Comparison of ENCODE assay signal across 8 cellular contexts in the genomic region with DNA sequence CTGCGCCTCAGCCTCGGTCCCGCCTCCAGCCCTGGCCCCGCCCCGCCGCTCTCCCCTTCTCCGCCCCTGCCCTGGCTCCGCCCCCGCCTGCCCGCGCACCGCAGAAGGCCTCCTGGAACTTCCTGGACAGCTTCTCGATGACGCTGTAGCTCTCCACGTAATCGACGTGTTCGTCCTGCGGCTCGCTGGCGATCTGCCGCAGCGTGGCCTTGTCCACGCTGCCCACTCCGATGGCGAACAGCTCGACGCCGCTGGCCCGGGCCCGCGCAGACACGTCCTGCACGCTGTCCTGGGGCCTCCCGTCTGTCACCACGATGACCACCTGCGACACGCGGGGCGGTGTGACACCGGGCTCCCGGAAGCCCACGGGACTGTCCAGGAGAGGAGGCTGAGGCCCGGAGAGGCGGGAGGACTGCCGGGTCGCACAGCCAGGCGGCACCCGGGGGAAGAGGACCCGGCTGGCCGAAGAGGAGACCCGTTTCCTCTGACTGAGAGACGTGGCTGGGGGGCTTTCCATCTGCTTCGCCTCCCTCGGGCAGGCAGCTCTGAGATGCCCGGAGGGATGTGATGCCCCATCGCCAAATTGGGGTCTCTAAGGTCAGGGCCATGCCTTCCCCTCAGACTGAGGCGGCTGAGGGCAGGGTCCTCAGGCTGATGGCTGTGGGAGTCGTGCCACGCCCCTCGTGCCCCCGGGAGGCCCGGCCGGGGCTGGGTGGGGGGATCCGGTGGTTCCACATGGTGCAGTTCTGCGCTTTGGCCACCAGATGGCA. TPM values are rescaled to one million over a fixed set of nuclear protein-coding genes. Genes with fewer than 3 reads are reported as not detected.
DNase-seq lines count a peak whose midpoint lies in the region; ATAC-seq, FAIRE-seq and TF ChIP-seq lines count a peak whose summit lies in the region.

No MANE protein-coding gene starts in this region.

- TF ChIP-seq CTCF in KMS-11 (conservative IDR thresholded peaks at IDR 0.05; ENCODE audit: low read depth, low read length) (peak; percentile 97), glutamatergic neuron (IDR thresholded peaks at IDR 0.05; ENCODE audit: partially characterized antibody, unreplicated experiment) (peak; percentile 99), pancreas (IDR thresholded peaks at IDR 0.05) (peak; percentile 95 to 98 (median 98)), tibial artery (IDR thresholded peaks at IDR 0.05) (peak; percentile 95 to 100)

- H3K36me3 Mint-ChIP-seq in activated naive CD4-positive, alpha-beta T cell treated with anti-CD3 and anti-CD28 coated beads, Interleukin-2, amount 50 U/mL, for 24 hours: peaks cover 2% of the 10 kb centered on the region
- peaks cover 4% of the 10 kb centered on the region for H3K36me3 Mint-ChIP-seq in glutamatergic neuron (ENCODE audit: unreplicated experiment)

- peak overlapping the region; percentile 89 for H3K4me3 Mint-ChIP-seq in activated naive CD4-positive, alpha-beta T cell treated with anti-CD3 and anti-CD28 coated beads, Interleukin-2, amount 50 U/mL, for 24 hours
- H3K4me3 Mint-ChIP-seq in glutamatergic neuron (ENCODE audit: unreplicated experiment): peak overlapping the region; percentile 74

- H4K20me1 ChIP-seq in KMS-11 (ENCODE audit: insufficient read depth): no peaks in the 10 kb centered on the region

- H3K27me3 ChIP-seq in KMS-11 (ENCODE audit: insufficient read depth, low read depth): no peaks in the 10 kb centered on the region
- no peaks in the 10 kb centered on the region for H3K27me3 ChIP-seq in pancreas
- no peaks in the 10 kb centered on the region for H3K27me3 ChIP-seq in tibial artery

- H3K9me3 ChIP-seq in SK-N-MC (ENCODE audit: low read depth, low read length) (no peaks in the 10 kb centered on the region), pancreas (no peaks in the 10 kb centered on the region), tibial artery (no peaks in the 10 kb centered on the region)

- peak overlapping the region; percentile 93 for H3K27ac ChIP-seq in KMS-11
- no peak overlapping the region for H3K27ac ChIP-seq in SK-N-MC
- H3K27ac ChIP-seq in pancreas: peak overlapping the region; percentile 97 to 100 (median 98)
- H3K27ac ChIP-seq in tibial artery: peak overlapping the region; percentile 91 to 97

- peaks cover 39% of the 10 kb centered on the region for H3K4me1 Mint-ChIP-seq in activated naive CD4-positive, alpha-beta T cell treated with anti-CD3 and anti-CD28 coated beads, Interleukin-2, amount 50 U/mL, for 24 hours
- no peaks in the 10 kb centered on the region for H3K4me1 Mint-ChIP-seq in glutamatergic neuron (ENCODE audit: low read depth, unreplicated experiment)

- DNase-seq in EH (ENCODE audit: low read depth): peak; percentile 98
- DNase-seq in SK-N-MC (ENCODE audit: low read depth, low spot score): no peak
- DNase-seq in glutamatergic neuron: peak; percentile 90
- peak; percentile 84 to 99 (median 93) for DNase-seq in pancreas
- peak; percentile 74 to 91 for DNase-seq in tibial artery

- peak overlapping the region; percentile 82 for H2AFZ ChIP-seq in KMS-11 (ENCODE audit: low read depth)

- FAIRE-seq in pancreas (lab: Jason Lieb, UNC): no peak

- H3K4me2 ChIP-seq in KMS-11: peak overlapping the region; percentile 84

- H3K4me3 ChIP-seq in KMS-11 (IDR thresholded peaks at IDR 0.05; ENCODE audit: insufficient read depth, low read depth, low read length) (peak overlapping the region; percentile 79), SK-N-MC (peak overlapping the region; percentile 91), pancreas (peak overlapping the region; percentile 29 to 64 (median 38)), tibial artery (peak overlapping the region; percentile 52 to 57)

- H3K9ac ChIP-seq in KMS-11 (peak overlapping the region; percentile 97), SK-N-MC (ENCODE audit: insufficient read length) (peak overlapping the region; percentile 44)

- H3K4me1 ChIP-seq in KMS-11 (ENCODE audit: low read depth, poor library complexity, severe bottlenecking): peaks cover 5% of the 10 kb centered on the region
- peaks cover 0 to 8% (median 0%) of the 10 kb centered on the region in 3 donors for H3K4me1 ChIP-seq in pancreas
- peaks cover 3 to 21% (median 5%) of the 10 kb centered on the region in 4 donors for H3K4me1 ChIP-seq in tibial artery

- H3K27ac Mint-ChIP-seq in activated naive CD4-positive, alpha-beta T cell treated with anti-CD3 and anti-CD28 coated beads, Interleukin-2, amount 50 U/mL, for 24 hours: peak overlapping the region; percentile 93
- H3K27ac Mint-ChIP-seq in glutamatergic neuron (ENCODE audit: unreplicated experiment): no peak overlapping the region

- ATAC-seq in GM21723 (IDR thresholded peaks at IDR 0.05; ENCODE audit: unreplicated experiment) (peak; percentile 60), pancreas (peak; percentile 78 to 87 (median 82))

- 0 to 1% methylated on average over 46 to 66 of the region's 66 CpGs for WGBS in pancreas, 2 donors

- no peaks in the 10 kb centered on the region for H3K27me3 Mint-ChIP-seq in activated naive CD4-positive, alpha-beta T cell treated with anti-CD3 and anti-CD28 coated beads, Interleukin-2, amount 50 U/mL, for 24 hours
- H3K27me3 Mint-ChIP-seq in glutamatergic neuron (ENCODE audit: unreplicated experiment): peaks cover 6% of the 10 kb centered on the region

- H3K79me2 ChIP-seq in KMS-11 (ENCODE audit: insufficient read depth, low read depth): no peaks in the 10 kb centered on the region

- intact Hi-C loops in pancreas (cut with DNase I): loop anchor here in 1 of 3 donors (2.0 kb wide), 1 partner anchor 60 kb away; no protein-coding TSS in a partner anchor
- intact Hi-C loops in tibial artery (cut with DNase I; ENCODE audit: low total_unique reads): no loop called here

- H3K36me3 ChIP-seq in KMS-11 (ENCODE audit: insufficient read depth) (no peaks in the 10 kb centered on the region), SK-N-MC (ENCODE audit: insufficient read depth, low read length) (no peaks in the 10 kb centered on the region), pancreas (no peaks in the 10 kb centered on the region), tibial artery (peaks cover 0 to 21% (median 0%) of the 10 kb centered on the region in 3 donors)

- no peaks in the 10 kb centered on the region for H3K9me3 Mint-ChIP-seq in activated naive CD4-positive, alpha-beta T cell treated with anti-CD3 and anti-CD28 coated beads, Interleukin-2, amount 50 U/mL, for 24 hours
- H3K9me3 Mint-ChIP-seq in glutamatergic neuron (ENCODE audit: unreplicated experiment): peaks cover 7% of the 10 kb centered on the region

RNA-seq across cellular contexts. Expression of a gene that starts 4.6 kb away (rescaled TPM):
- total RNA-seq in glutamatergic neuron (ENCODE audit: unreplicated experiment): 0.22 TPM
- under 1 TPM in 1 of 6 donors, not detected in 5; 0.06 TPM for total RNA-seq in pancreas
- polyA plus RNA-seq in pancreas: under 1 TPM in 1 of 2 donors, not detected in 1; 0.07 TPM

RNA-seq across cellular contexts. Expression of a gene that starts 38.8 kb away (rescaled TPM):
- total RNA-seq in glutamatergic neuron (ENCODE audit: unreplicated experiment): 0.56 TPM
- 10 to 100 TPM in 3 of 6 donors, 1 to 10 TPM in 3; 3.7 to 80.5 (median 15.2) TPM for total RNA-seq in pancreas
- polyA plus RNA-seq in pancreas: 10 to 100 TPM in 1 of 2 donors, 1 to 10 TPM in 1; 8.6 to 12.5 TPM

Comparison
In these comparisons a context has a peak if more than half of its experiments do, and no peak if none do; other contexts are left out.
1. H3K4me3 ChIP-seq: peak in every context shown above with its lines; median percentile 91 in SK-N-MC; 79 in KMS-11; 54 in tibial artery; 38 in pancreas.